In the genomic region with DNA sequence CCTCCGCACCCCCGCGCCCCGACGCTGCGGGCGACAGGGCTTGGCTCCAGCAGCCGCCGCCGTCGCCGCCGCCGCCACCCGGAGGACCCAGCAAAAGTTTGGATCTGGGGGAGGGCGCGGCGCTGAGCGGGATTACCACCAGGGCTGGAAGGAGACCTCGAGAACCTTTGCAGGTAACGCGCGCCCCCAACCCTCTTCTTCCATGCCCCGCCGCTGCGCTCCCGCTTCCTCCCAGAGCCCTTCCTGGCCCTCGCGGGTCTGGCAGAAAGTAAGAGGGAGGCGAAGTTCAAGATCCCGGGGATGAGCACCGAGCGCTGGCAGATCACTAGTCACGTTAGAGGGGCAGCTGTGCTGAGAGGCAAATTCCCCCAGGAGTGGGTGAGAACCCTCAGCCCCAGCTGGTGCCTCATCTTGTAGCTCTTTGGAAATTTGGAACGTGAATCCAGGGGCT, we compare ENCODE assay signal across 8 cellular contexts. TPM values are rescaled to one million over a fixed set of nuclear protein-coding genes. Genes with fewer than 3 reads are reported as not detected.
DNase-seq lines count a peak whose midpoint lies in the region; TF ChIP-seq lines count a peak whose summit lies in the region.

No MANE protein-coding gene starts in this region.

- no peak overlapping the region for H3K27ac ChIP-seq in AG04450 (ENCODE audit: low read depth, low read length)
- H3K27ac ChIP-seq in CD8-positive, alpha-beta memory T cell (ENCODE audit: low read depth, low read length), result no peak overlapping the region

- peak overlapping the region; percentile 82 for H3K4me3 ChIP-seq in AG04450 (ENCODE audit: low read depth, low read length)
- no peak overlapping the region for H3K4me3 ChIP-seq in mucosa of stomach (ENCODE audit: low read length)
- H3K4me3 ChIP-seq in CD8-positive, alpha-beta memory T cell (ENCODE audit: low read length), result no peak overlapping the region

- H3K27ac Mint-ChIP-seq in endothelial cell (ENCODE audit: unreplicated experiment), result no peak overlapping the region
- no peak overlapping the region for H3K27ac Mint-ChIP-seq in CD8-positive, alpha-beta memory T cell

- peaks cover 36% of the 10 kb centered on the region for H3K4me1 Mint-ChIP-seq in endothelial cell (ENCODE audit: unreplicated experiment)
- H3K4me1 Mint-ChIP-seq in CD8-positive, alpha-beta memory T cell, result peaks cover 0 to 10% (median 5%) of the 10 kb centered on the region in 3 donors

- H3K36me3 Mint-ChIP-seq in endothelial cell (ENCODE audit: low read depth, unreplicated experiment), result no peaks in the 10 kb centered on the region
- peaks cover 0 to 2% (median 0%) of the 10 kb centered on the region in 3 donors for H3K36me3 Mint-ChIP-seq in CD8-positive, alpha-beta memory T cell

- no peak for TF ChIP-seq CTCF in AG04450 (IDR thresholded peaks at IDR 0.05; ENCODE audit: low read depth, low read length)
- TF ChIP-seq CTCF in endothelial cell (IDR thresholded peaks at IDR 0.05; ENCODE audit: unreplicated experiment), result no peak

- H3K4me1 ChIP-seq in mucosa of stomach (ENCODE audit: control insufficient read depth, insufficient read depth, low read length), result peaks cover 35% of the 10 kb centered on the region
- H3K4me1 ChIP-seq in CD8-positive, alpha-beta memory T cell (ENCODE audit: insufficient read depth, low read length), result no peaks in the 10 kb centered on the region

- no peaks in the 10 kb centered on the region; the same call in 1 of the 2 replicates for H3K9me3 ChIP-seq in AG04450 (ENCODE audit: control insufficient read depth, insufficient read depth, low read length)
- no peaks in the 10 kb centered on the region for H3K9me3 ChIP-seq in mucosa of stomach (ENCODE audit: control insufficient read depth, low read length)
- H3K9me3 ChIP-seq in CD8-positive, alpha-beta memory T cell (ENCODE audit: low read length), result no peaks in the 10 kb centered on the region

- in situ Hi-C loops in ACHN (cut with HindIII; ENCODE audit: low pct_ligation_motif_present, low pct_unique_long_range_greater_than_20kb, low sequenced_read_pairs), result no loop called here

- CTCF ChIA-PET in AG04450 (lab: Charles Lee), result interaction anchor here (0.6 to 5.0 kb wide), 6 partner anchors 53 to 1096 kb away, joined by 3 to 26 read pairs (median 4); no protein-coding TSS in a partner anchor
- CTCF ChIA-PET in CD8-positive, alpha-beta memory T cell (lab: Charles Lee), result no interaction called here

- POLR2A ChIA-PET in AG04450 (lab: Yijun Ruan, JAX), result interaction anchor here (0.6 to 1.8 kb wide), 7 partner anchors 33 to 1051 kb away, joined by 3 to 8 read pairs (median 3); no protein-coding TSS in a partner anchor
- POLR2A ChIA-PET in CD8-positive, alpha-beta memory T cell (lab: Charles Lee), result no interaction called here

- H3K36me3 ChIP-seq in mucosa of stomach (ENCODE audit: control insufficient read depth, insufficient read depth, low read length), result no peaks in the 10 kb centered on the region
- no peaks in the 10 kb centered on the region for H3K36me3 ChIP-seq in CD8-positive, alpha-beta memory T cell (ENCODE audit: insufficient read depth, low read length)

- peaks cover 28% of the 10 kb centered on the region for H3K27me3 Mint-ChIP-seq in endothelial cell (ENCODE audit: unreplicated experiment)
- H3K27me3 Mint-ChIP-seq in CD8-positive, alpha-beta memory T cell, result peaks cover 49 to 65% of the 10 kb centered on the region in 2 donors

- H3K4me3 Mint-ChIP-seq in endothelial cell (ENCODE audit: unreplicated experiment), result peak overlapping the region; percentile 82
- H3K4me3 Mint-ChIP-seq in CD8-positive, alpha-beta memory T cell, result no peak overlapping the region

- no peaks in the 10 kb centered on the region for H3K27me3 ChIP-seq in AG04450 (ENCODE audit: control insufficient read depth, insufficient read depth, low read length)
- H3K27me3 ChIP-seq in mucosa of stomach (ENCODE audit: control insufficient read depth, insufficient read depth, low read length), result peaks cover 66% of the 10 kb centered on the region
- H3K27me3 ChIP-seq in CD8-positive, alpha-beta memory T cell (ENCODE audit: insufficient read depth, low read length, poor library complexity, severe bottlenecking), result no peaks in the 10 kb centered on the region

- DNase-seq in AG04450 (ENCODE audit: low read depth, low spot score) (no peak), NCI-H1694 (lab: John Stamatoyannopoulos, UW) (peak; percentile 49), endothelial cell (ENCODE audit: low spot score) (peak; percentile 30), CD1c-positive myeloid dendritic cell (ENCODE audit: extremely low spot score) (no peak), SKM-1 (lab: John Stamatoyannopoulos, UW; ENCODE audit: unreplicated experiment) (no peak), ACHN (no peak)
- no peak for DNase-seq in CD8-positive, alpha-beta memory T cell

- peak overlapping the region; percentile 4 for H3K9ac ChIP-seq in mucosa of stomach (ENCODE audit: low read length)

- H3K9me3 Mint-ChIP-seq in endothelial cell (ENCODE audit: unreplicated experiment), result no peaks in the 10 kb centered on the region
- peaks cover 6 to 25% (median 13%) of the 10 kb centered on the region in 5 donors for H3K9me3 Mint-ChIP-seq in CD8-positive, alpha-beta memory T cell

RNA-seq across cellular contexts. Expression of a gene that starts 3.9 kb away (rescaled TPM):
- polyA plus RNA-seq in AG04450 (2011; rRNA removed), result 17.3 and 20.8 TPM in 2 replicates
- 45.7 and 58.6 TPM in 2 replicates for polyA minus RNA-seq in AG04450 (2011; rRNA and poly(A)+ RNA removed)
- total RNA-seq in endothelial cell (ENCODE audit: unreplicated experiment), result 7.8 TPM
- total RNA-seq in CD8-positive, alpha-beta memory T cell, result not detected
- not detected for polyA plus RNA-seq in CD8-positive, alpha-beta memory T cell

Comparison
In these comparisons a context has a peak if more than half of its experiments do, and no peak if none do; other contexts are left out.
1. DNase-seq: peak in NCI-H1694 (single experiment) and endothelial cell (single experiment); none in AG04450 (single experiment), CD1c-positive myeloid dendritic cell (single experiment), CD8-positive, alpha-beta memory T cell (0 of 5), SKM-1 (single experiment) and ACHN (single experiment).